ENCODE assay signal across 8 cellular contexts in genomic region chr11:129695543-129696308, GRCh38.
DNase-seq lines count a peak whose midpoint lies in the region; ATAC-seq lines count a peak whose summit lies in the region.

No MANE protein-coding gene starts in this region.

- DNase-seq in NCI-H1417 (lab: John Stamatoyannopoulos, UW) (peak; percentile 31 to 40 (median 31)), NCI-H1417 treated with DMSO at 0.1 percent for 48 hours (lab: John Stamatoyannopoulos, UW) (no peak), NCI-H146 treated with DMSO at 0.1 percent for 48 hours (lab: John Stamatoyannopoulos, UW; ENCODE audit: unreplicated experiment) (peak; percentile 14), dermis blood vessel endothelial cell (peak; percentile 65), mesenteric fat pad (ENCODE audit: low spot score) (peak; percentile 89)
- peak; percentile 80 for DNase-seq in activated CD4-positive, alpha-beta T cell treated with anti-CD3 and anti-CD28 coated beads for 48 hours
- DNase-seq in stimulated activated CD8-positive, alpha-beta memory T cell treated with anti-CD3 and anti-CD28 coated beads, Interleukin-4, amount 100 ng/mL, for 24 hours (ENCODE audit: low read depth) = peak; percentile 54

- peak; percentile 87 for ATAC-seq in HG02759 (IDR thresholded peaks at IDR 0.05; ENCODE audit: unreplicated experiment)
